In genomic region chr1:147586412-147586811, GRCh38 we compare ENCODE assay signal across 1 cellular context.
TF ChIP-seq lines count a peak whose summit lies in the region.

No MANE protein-coding gene starts in this region.

TF ChIP-seq in HepG2, 621 proteins besides CTCF, POLR2A, EP300 and RAD21 (continued from another document):
- TF ChIP-seq, protein P1, sequence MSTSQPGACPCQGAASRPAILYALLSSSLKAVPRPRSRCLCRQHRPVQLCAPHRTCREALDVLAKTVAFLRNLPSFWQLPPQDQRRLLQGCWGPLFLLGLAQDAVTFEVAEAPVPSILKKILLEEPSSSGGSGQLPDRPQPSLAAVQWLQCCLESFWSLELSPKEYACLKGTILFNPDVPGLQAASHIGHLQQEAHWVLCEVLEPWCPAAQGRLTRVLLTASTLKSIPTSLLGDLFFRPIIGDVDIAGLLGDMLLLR (CRISPR knock-in tag; IDR thresholded peaks at IDR 0.05): no peak
- TF ChIP-seq ZNF367 (CRISPR knock-in tag; IDR thresholded peaks at IDR 0.05; ENCODE audit: borderline replicate concordance): no peak
- no peak for TF ChIP-seq REL (CRISPR knock-in tag; conservative IDR thresholded peaks at IDR 0.05)
- TF ChIP-seq ZNF232 (CRISPR knock-in tag; IDR thresholded peaks at IDR 0.05; ENCODE audit: borderline replicate concordance): no peak
- TF ChIP-seq ZNF546 (CRISPR knock-in tag; conservative IDR thresholded peaks at IDR 0.05): no peak
- TF ChIP-seq SMAD9 (CRISPR knock-in tag; IDR thresholded peaks at IDR 0.05): no peak
- TF ChIP-seq PCBP1 (IDR thresholded peaks at IDR 0.05; ENCODE audit: borderline replicate concordance, low read depth, low read length): no peak
- no peak for TF ChIP-seq SALL2 (CRISPR knock-in tag; IDR thresholded peaks at IDR 0.05)
- no peak for TF ChIP-seq ZNF180 (CRISPR knock-in tag; IDR thresholded peaks at IDR 0.05; ENCODE audit: borderline replicate concordance, low read depth)
- TF ChIP-seq ZNF644 (CRISPR knock-in tag; IDR thresholded peaks at IDR 0.05; ENCODE audit: low read depth): no peak
- no peak for TF ChIP-seq GZF1 (CRISPR knock-in tag; IDR thresholded peaks at IDR 0.05)
- TF ChIP-seq THRA (CRISPR knock-in tag; IDR thresholded peaks at IDR 0.05; ENCODE audit: borderline replicate concordance): no peak
- TF ChIP-seq RBFOX2 (IDR thresholded peaks at IDR 0.05; ENCODE audit: low read depth, low read length): no peak
- TF ChIP-seq ZNF709 (CRISPR knock-in tag; IDR thresholded peaks at IDR 0.05): no peak
